8 cellular contexts compared by ENCODE assay signal in genomic region chr7:65980478-65981250, GRCh38. TPM values are rescaled to one million over a fixed set of nuclear protein-coding genes. Genes with fewer than 3 reads are reported as not detected.
DNase-seq lines count a peak whose midpoint lies in the region; ATAC-seq and TF ChIP-seq lines count a peak whose summit lies in the region.

No MANE protein-coding gene starts in this region.

- H3K4me3 Mint-ChIP-seq in activated CD4-positive, alpha-beta memory T cell treated with anti-CD3 and anti-CD28 coated beads, Interleukin-2, amount 10 ng/mL, durations not matched to agents 7 days and 5 days = peak overlapping the region; percentile 91

- H2BK12ac ChIP-seq in neuronal stem cell (ENCODE audit: low read length) = no peak overlapping the region

- no peaks in the 10 kb centered on the region for H3K9me3 Mint-ChIP-seq in activated CD4-positive, alpha-beta memory T cell treated with anti-CD3 and anti-CD28 coated beads, Interleukin-2, amount 10 ng/mL, durations not matched to agents 7 days and 5 days

- no peak overlapping the region for H3K14ac ChIP-seq in neuronal stem cell (ENCODE audit: low read length)

- H3K36me3 ChIP-seq in neuronal stem cell (replicated peaks in 1 of 2; ENCODE audit: control insufficient read depth in 2 of 2, insufficient read depth in 2 of 2, low read length in 2 of 2) (peaks cover 23 to 39% of the 10 kb centered on the region in 2 donors), vagina (peaks cover 0 to 21% of the 10 kb centered on the region in 2 donors)

- H3K4me2 ChIP-seq in neuronal stem cell (ENCODE audit: insufficient read depth, low read length, poor library complexity, severe bottlenecking) = peak overlapping the region; percentile 57

- no peak overlapping the region for H2BK120ac ChIP-seq in neuronal stem cell (ENCODE audit: low read depth, low read length)

- no peak overlapping the region for H4K8ac ChIP-seq in neuronal stem cell (ENCODE audit: low read depth, low read length)

- H3K9me3 ChIP-seq in neuronal stem cell (replicated peaks in 1 of 2; ENCODE audit: control insufficient read depth in 2 of 2, insufficient read depth in 1 of 2, low read depth in 1 of 2, low read length in 2 of 2) (no peaks in the 10 kb centered on the region), vagina (no peaks in the 10 kb centered on the region)

- H3K4me3 ChIP-seq in LNCaP clone FGC (ENCODE audit: low read depth, low read length) (peak overlapping the region; percentile 90), fibroblast of mammary gland (ENCODE audit: control insufficient read depth, low read depth, low read length) (peak overlapping the region; percentile 76), neuronal stem cell (ENCODE audit: low read length in 2 of 2) (peak overlapping the region; percentile 0 to 71), vagina (peak overlapping the region; percentile 70 to 84)

- H3K4ac ChIP-seq in neuronal stem cell (ENCODE audit: low read length) = peak overlapping the region; percentile 37

- H2AK5ac ChIP-seq in neuronal stem cell (ENCODE audit: low read depth, low read length) = no peak overlapping the region

- intact Hi-C loops in vagina (cut with DNase I) = no loop called here

- H3K27me3 ChIP-seq in neuronal stem cell (ENCODE audit: control insufficient read depth in 3 of 3, insufficient read depth in 3 of 3, low read depth in 1 of 3, low read length in 3 of 3) = no peaks in the 10 kb centered on the region
- H3K27me3 ChIP-seq in vagina = no peaks in the 10 kb centered on the region

- H3K36me3 Mint-ChIP-seq in activated CD4-positive, alpha-beta memory T cell treated with anti-CD3 and anti-CD28 coated beads, Interleukin-2, amount 10 ng/mL, durations not matched to agents 7 days and 5 days (ENCODE audit: low read depth) = peaks cover 27% of the 10 kb centered on the region

- H2AFZ ChIP-seq in neuronal stem cell (ENCODE audit: low read length) = no peak overlapping the region

- no peaks in the 10 kb centered on the region for H3K27me3 Mint-ChIP-seq in activated CD4-positive, alpha-beta memory T cell treated with anti-CD3 and anti-CD28 coated beads, Interleukin-2, amount 10 ng/mL, durations not matched to agents 7 days and 5 days

- H3K23ac ChIP-seq in neuronal stem cell (ENCODE audit: low read depth, low read length, poor library complexity) = peak overlapping the region; percentile 52

- H3K27ac Mint-ChIP-seq in activated CD4-positive, alpha-beta memory T cell treated with anti-CD3 and anti-CD28 coated beads, Interleukin-2, amount 10 ng/mL, durations not matched to agents 7 days and 5 days = peak overlapping the region; percentile 96

- no peak overlapping the region for H2BK15ac ChIP-seq in neuronal stem cell (ENCODE audit: low read length)

- peaks cover 19% of the 10 kb centered on the region for H3K4me1 Mint-ChIP-seq in activated CD4-positive, alpha-beta memory T cell treated with anti-CD3 and anti-CD28 coated beads, Interleukin-2, amount 10 ng/mL, durations not matched to agents 7 days and 5 days

- peaks cover 14% of the 10 kb centered on the region for H3K79me1 ChIP-seq in neuronal stem cell (ENCODE audit: low read depth, low read length)

- no peak overlapping the region for H3K18ac ChIP-seq in neuronal stem cell (ENCODE audit: low read length)

- H2BK5ac ChIP-seq in neuronal stem cell (ENCODE audit: low read length) = peak overlapping the region; percentile 53

- H3K4me1 ChIP-seq in neuronal stem cell (ENCODE audit: control insufficient read depth in 2 of 2, insufficient read depth in 1 of 2, low read depth in 1 of 2, low read length in 2 of 2) (peaks cover 8% of the 10 kb centered on the region in 2 donors), vagina (peaks cover 23% of the 10 kb centered on the region)

- POLR2A ChIA-PET in GM10248 (lab: Yijun Ruan, JAX) = interaction anchor here (0.5 kb wide), 1 partner anchor 839 kb away, joined by 3 read pairs; no protein-coding TSS in a partner anchor
- POLR2A ChIA-PET in activated CD4-positive, alpha-beta memory T cell treated with anti-CD3 and anti-CD28 coated beads, Interleukin-2, amount 10 ng/mL, durations not matched to agents 7 days and 5 days (lab: Charles Lee) = interaction anchor here (0.9 to 2.9 kb wide), 15 partner anchors 12 to 1015 kb away, joined by 3 to 20 read pairs (median 4); partner anchors contain the start of genes ASL and CRCP

- no peak for TF ChIP-seq CTCF in GM10248 (IDR thresholded peaks at IDR 0.05; ENCODE audit: control extremely low read depth, extremely low read depth, low read depth, missing control alignments)
- no peak for TF ChIP-seq CTCF in LNCaP clone FGC (IDR thresholded peaks at IDR 0.05; ENCODE audit: control insufficient read depth, extremely low read depth, insufficient read depth)
- TF ChIP-seq CTCF in fibroblast of mammary gland (conservative IDR thresholded peaks at IDR 0.05; ENCODE audit: control insufficient read depth, insufficient read depth, low read depth, low read length) = no peak
- TF ChIP-seq CTCF in vagina (IDR thresholded peaks at IDR 0.05) = no peak

- peak overlapping the region; percentile 63 for H3K9ac ChIP-seq in neuronal stem cell (ENCODE audit: low read depth, low read length, poor library complexity)

- H3K27ac ChIP-seq in neuronal stem cell (replicated peaks; ENCODE audit: low read length) = no peak overlapping the region
- H3K27ac ChIP-seq in vagina = no peak overlapping the region

- TF ChIP-seq POLR2A in vagina (IDR thresholded peaks at IDR 0.05) = no peak

- CTCF ChIA-PET in GM10248 (lab: Yijun Ruan, JAX) = interaction anchor here (1.1 kb wide), 1 partner anchor 7 kb away, joined by 3 read pairs; no protein-coding TSS in a partner anchor
- CTCF ChIA-PET in activated CD4-positive, alpha-beta memory T cell treated with anti-CD3 and anti-CD28 coated beads, Interleukin-2, amount 10 ng/mL, durations not matched to agents 7 days and 5 days (lab: Charles Lee) = interaction anchor here (0.6 to 1.3 kb wide), 3 partner anchors 134 to 229 kb away, joined by 3 to 5 read pairs (median 4); partner anchors contain the start of gene CRCP

- DNase-seq in GM10248 (ENCODE audit: extremely low spot score) (peak; percentile 86), LNCaP clone FGC (ENCODE audit: low read depth) (no peak), fibroblast of mammary gland (ENCODE audit: low read depth) (peak; percentile 34), neuronal stem cell (ENCODE audit: low spot score) (no peak), vagina (ENCODE audit: extremely low spot score in 2 of 2) (no peak), NCI-H524 treated with DMSO at 0.1 percent for 48 hours (lab: John Stamatoyannopoulos, UW) (no peak)
- DNase-seq in activated CD4-positive, alpha-beta memory T cell treated with anti-CD3 and anti-CD28 coated beads, Interleukin-2, amount 10 ng/mL, durations not matched to agents 7 days and 5 days = peak; percentile 83

- ATAC-seq in GM21786 (IDR thresholded peaks at IDR 0.05; ENCODE audit: unreplicated experiment) = peak; percentile 80

- no peak overlapping the region for H4K91ac ChIP-seq in neuronal stem cell (ENCODE audit: low read depth, low read length, poor library complexity)

- WGBS in neuronal stem cell (ENCODE audit: extremely low coverage in 2 of 2, insufficient read length in 2 of 2, insufficient replicate concordance in 1 of 2), 2 donors = no CpG with 5 or more reads among the region's 11 CpGs

RNA-seq across cellular contexts. Expression of gene GUSB, which starts 1.3 kb away (rescaled TPM):
- total RNA-seq in activated CD4-positive, alpha-beta memory T cell treated with anti-CD3 and anti-CD28 coated beads, Interleukin-2, amount 10 ng/mL, durations not matched to agents 7 days and 5 days = 10 to 100 TPM; 74.0 to 82.3 TPM
- polyA plus RNA-seq in neuronal stem cell (2013, experiment 1 of 2) = 25.4 TPM
- polyA plus RNA-seq in neuronal stem cell (2013, experiment 2 of 2) = 24.9 TPM
- 34.6 TPM for total RNA-seq in vagina

Comparison
In these comparisons a context has a peak if more than half of its experiments do, and no peak if none do; other contexts are left out.
1. DNase-seq: peak in GM10248 (single experiment), activated CD4-positive, alpha-beta memory T cell treated with anti-CD3 and anti-CD28 coated beads, Interleukin-2, amount 10 ng/mL, durations not matched to agents 7 days and 5 days (single experiment) and fibroblast of mammary gland (single experiment); none in LNCaP clone FGC (single experiment), neuronal stem cell (single experiment), vagina (0 of 2) and NCI-H524 treated with DMSO at 0.1 percent for 48 hours (single experiment).
2. H3K4me3 ChIP-seq: peak in every context shown above with its lines; median percentile 90 in LNCaP clone FGC; 77 in vagina; 76 in fibroblast of mammary gland; 36 in neuronal stem cell.